15 cellular contexts compared by ENCODE assay signal in genomic region chr13:76894401-76895110, GRCh38. TPM values are rescaled to one million over a fixed set of nuclear protein-coding genes. Genes with fewer than 3 reads are reported as not detected.
A peak's percentile ranks its signal among the peaks of the same experiment; 100 is the strongest.
DNase-seq lines count a peak whose midpoint lies in the region; ATAC-seq and TF ChIP-seq lines count a peak whose summit lies in the region.
"Had no signal": no experiment of that assay in that cellular context is flagged by ENCODE, and none has a peak within 500 bp of the region (broad histone marks: within the 10 kb centered on the region; RNA-seq: fewer than 3 reads in every experiment).

No MANE protein-coding gene starts in this region.

- H3K4me1 Mint-ChIP-seq in T-cell (peaks cover 13 to 14% (median 14%) of the 10 kb centered on the region in 3 donors), Calu3 (ENCODE audit: low read depth, unreplicated experiment) (no peaks in the 10 kb centered on the region)

- H3K27me3 Mint-ChIP-seq in T-cell (peaks cover 8% of the 10 kb centered on the region in 2 donors), Calu3 (ENCODE audit: unreplicated experiment) (no peaks in the 10 kb centered on the region)

- TF ChIP-seq CTCF in Calu3 (IDR thresholded peaks at IDR 0.05; ENCODE audit: unreplicated experiment) = no peak

- H3K36me3 Mint-ChIP-seq in T-cell = peaks cover 5% of the 10 kb centered on the region
- no peaks in the 10 kb centered on the region for H3K36me3 Mint-ChIP-seq in Calu3 (ENCODE audit: insufficient read depth, unreplicated experiment)

- H3K27ac Mint-ChIP-seq in T-cell (peak overlapping the region; percentile 40 to 50), Calu3 (ENCODE audit: unreplicated experiment) (no peak overlapping the region)

- ATAC-seq in GM18870 (IDR thresholded peaks at IDR 0.05; ENCODE audit: unreplicated experiment) (peak; percentile 66), HG02884 (IDR thresholded peaks at IDR 0.05; ENCODE audit: unreplicated experiment) (peak; percentile 45), T-cell (replicated peaks in 1 of 4) (peak; percentile 45 to 91 (median 76)), HG03457 (IDR thresholded peaks at IDR 0.05; ENCODE audit: unreplicated experiment) (no peak)
- ATAC-seq: gastrocnemius medialis had no signal

- POLR2A ChIA-PET in T-cell (lab: Charles Lee) = no interaction called here

- H3K9me3 Mint-ChIP-seq in T-cell = peaks cover 6 to 9% (median 7%) of the 10 kb centered on the region in 3 donors
- H3K9me3 Mint-ChIP-seq in Calu3 (ENCODE audit: low read depth, unreplicated experiment) = peaks cover 5% of the 10 kb centered on the region

- H3K4me3 Mint-ChIP-seq in T-cell (no peak overlapping the region), Calu3 (ENCODE audit: low read depth, unreplicated experiment) (no peak overlapping the region)

- DNase-seq in CD1c-positive myeloid dendritic cell (ENCODE audit: extremely low spot score) = peak; percentile 23
- no peak for DNase-seq in T-cell
- no peak for DNase-seq in NCI-H1417 treated with DMSO at 0.1 percent for 48 hours (lab: John Stamatoyannopoulos, UW)
- DNase-seq in NCI-H345 (lab: John Stamatoyannopoulos, UW) = no peak
- no peak for DNase-seq in Calu3
- DNase-seq: activated CD4-positive, alpha-beta T cell treated with anti-CD3 and anti-CD28 coated beads for 1 hour; activated naive CD4-positive, alpha-beta T cell treated with Interleukin-2 at 50 U/mL for 16 hours; colonic mucosa; gastrocnemius medialis; left cardiac atrium; nucleus accumbens; stimulated activated CD4-positive, alpha-beta T cell treated with anti-CD3 and anti-CD28 coated beads, Interleukin-1b, Interleukin-23, amount 100 ng/mL, for 48 hours had no signal

- CTCF ChIA-PET in T-cell (lab: Charles Lee) (interaction anchor here in 1 of 2 donors (0.6 to 2.2 kb wide), 3 partner anchors 9 to 177 kb away, joined by 3 to 8 read pairs (median 3); no protein-coding TSS in a partner anchor), Calu3 (lab: Charles Lee) (no interaction called here)

- intact Hi-C loops in Calu3 (cut with micrococcal nuclease; ENCODE audit: unreplicated experiment) = loop anchor here (10.0 kb wide), 1 partner anchor 410 kb away; no protein-coding TSS in a partner anchor

- BruUV-seq in Calu3 (replicated peaks; lab: Mats Ljungman, UMichigan) = no TSS peak

RNA-seq across cellular contexts. Expression of gene KCTD12, which starts 8.4 kb away (rescaled TPM):
- total RNA-seq in T-cell (1 to 10 TPM; 3.8 to 8.7 (median 6.2) TPM), Calu3 (2022) (2.8 and 3.7 TPM in 2 replicates)

RNA-seq across cellular contexts. Expression of gene ACOD1, which starts 53.8 kb away (rescaled TPM):
- total RNA-seq in T-cell = not detected
- not detected in 2 replicates for total RNA-seq in Calu3 (2022)
- total RNA-seq: colonic mucosa, gastrocnemius medialis, left cardiac atrium had no signal
